Comparison of ENCODE assay signal across 11 cellular contexts in the genomic region with DNA sequence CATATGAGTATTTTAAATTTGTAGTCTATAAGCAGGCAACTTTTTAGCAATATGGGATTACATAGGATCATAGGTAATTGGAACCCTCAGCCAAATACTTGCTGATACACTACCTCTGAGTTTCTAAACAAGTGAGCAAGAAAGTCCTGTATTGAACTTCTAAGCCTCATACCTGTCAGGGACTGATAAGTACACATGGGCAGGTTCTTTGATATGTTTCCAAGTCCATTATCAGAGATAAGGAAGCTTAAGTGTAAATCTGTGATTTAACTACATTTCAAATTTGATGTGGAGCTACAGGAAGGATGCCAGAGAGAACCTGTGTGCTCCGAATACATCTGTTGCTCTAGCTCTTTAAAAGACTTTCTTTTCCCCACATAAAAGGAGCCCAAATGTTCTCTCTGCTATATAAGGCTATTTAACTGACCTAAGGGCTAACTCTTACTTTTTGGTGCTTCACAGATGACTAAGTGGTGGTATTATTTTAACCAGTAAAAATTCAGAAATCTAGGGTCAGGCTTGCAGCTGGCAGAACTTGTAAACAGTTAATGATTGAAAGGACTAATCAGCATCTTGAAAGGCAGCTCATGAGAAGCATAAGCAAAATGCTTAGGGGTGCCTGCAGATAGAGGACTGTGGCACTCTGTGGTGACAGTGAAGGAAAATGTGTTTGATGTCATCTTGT.
A peak's percentile ranks its signal among the peaks of the same experiment; 100 is the strongest.
DNase-seq lines count a peak whose midpoint lies in the region; ATAC-seq lines count a peak whose summit lies in the region.
"Had no signal": no experiment of that assay in that cellular context is flagged by ENCODE, and none has a peak within 500 bp of the region (broad histone marks: within the 10 kb centered on the region; RNA-seq: fewer than 3 reads in every experiment).

No MANE protein-coding gene starts in this region.

- peaks cover 0 to 4% of the 10 kb centered on the region in 2 donors for H3K9me3 Mint-ChIP-seq in activated naive CD4-positive, alpha-beta T cell treated with anti-CD3 and anti-CD28 coated beads, Interleukin-2, amount 50 U/mL, for 72 hours
- H3K9me3 Mint-ChIP-seq: T-helper 1 cell treated with Interleukin-12 subunit alpha and Interleukin-12 subunit beta and Interleukin-4 antibody, amounts not matched to agents 30 μg/mL and 1 μg/mL, for 36 hours had no signal

- peak; percentile 44 for ATAC-seq in GM18519 (IDR thresholded peaks at IDR 0.05; ENCODE audit: low FRiP score, unreplicated experiment)
- ATAC-seq in GM21528 (IDR thresholded peaks at IDR 0.05; ENCODE audit: low FRiP score, unreplicated experiment): peak; percentile 85
- peak; percentile 91 for ATAC-seq in HG03159 (IDR thresholded peaks at IDR 0.05; ENCODE audit: unreplicated experiment)
- no peak for ATAC-seq in activated naive CD4-positive, alpha-beta T cell treated with anti-CD3 and anti-CD28 coated beads, Interleukin-2, amount 50 U/mL, for 72 hours

- no peaks in the 10 kb centered on the region for H3K36me3 ChIP-seq in MG63

- no peaks in the 10 kb centered on the region for H3K36me3 Mint-ChIP-seq in activated naive CD4-positive, alpha-beta T cell treated with anti-CD3 and anti-CD28 coated beads, Interleukin-2, amount 50 U/mL, for 72 hours

- no peaks in the 10 kb centered on the region for H3K27me3 ChIP-seq in MG63
- H3K27me3 ChIP-seq: testis had no signal

- H3K4me3 ChIP-seq in MG63: no peak overlapping the region
- H3K4me3 ChIP-seq: testis had no signal

- no peak overlapping the region for H3K27ac Mint-ChIP-seq in activated naive CD4-positive, alpha-beta T cell treated with anti-CD3 and anti-CD28 coated beads, Interleukin-2, amount 50 U/mL, for 72 hours
- H3K27ac Mint-ChIP-seq: T-helper 1 cell treated with Interleukin-12 subunit alpha and Interleukin-12 subunit beta and Interleukin-4 antibody, amounts not matched to agents 30 μg/mL and 1 μg/mL, for 36 hours had no signal

- no peaks in the 10 kb centered on the region for H3K9me3 ChIP-seq in MG63
- H3K9me3 ChIP-seq: testis had no signal

- DNase-seq in fibroblast of peridontal ligament (ENCODE audit: extremely low read depth): peak; percentile 46
- DNase-seq in MG63: no peak
- DNase-seq in SK-N-DZ (ENCODE audit: low spot score): no peak
- DNase-seq in activated naive CD4-positive, alpha-beta T cell treated with anti-CD3 and anti-CD28 coated beads, Interleukin-2, amount 50 U/mL, for 72 hours (ENCODE audit: low spot score in 2 of 2): no peak
- no peak for DNase-seq in GF-D8 (lab: John Stamatoyannopoulos, UW)
- DNase-seq: activated T-cell treated with anti-CD3 and anti-CD28 coated beads, Interleukin-2, amount 50 U/mL, for 48 hours; testis had no signal

Comparison
In these comparisons a context has a peak if more than half of its experiments do, and no peak if none do; other contexts are left out.
1. ATAC-seq: peak in GM18519 (single experiment), GM21528 (single experiment) and HG03159 (single experiment); none in activated naive CD4-positive, alpha-beta T cell treated with anti-CD3 and anti-CD28 coated beads, Interleukin-2, amount 50 U/mL, for 72 hours (0 of 2).